In the genomic region with DNA sequence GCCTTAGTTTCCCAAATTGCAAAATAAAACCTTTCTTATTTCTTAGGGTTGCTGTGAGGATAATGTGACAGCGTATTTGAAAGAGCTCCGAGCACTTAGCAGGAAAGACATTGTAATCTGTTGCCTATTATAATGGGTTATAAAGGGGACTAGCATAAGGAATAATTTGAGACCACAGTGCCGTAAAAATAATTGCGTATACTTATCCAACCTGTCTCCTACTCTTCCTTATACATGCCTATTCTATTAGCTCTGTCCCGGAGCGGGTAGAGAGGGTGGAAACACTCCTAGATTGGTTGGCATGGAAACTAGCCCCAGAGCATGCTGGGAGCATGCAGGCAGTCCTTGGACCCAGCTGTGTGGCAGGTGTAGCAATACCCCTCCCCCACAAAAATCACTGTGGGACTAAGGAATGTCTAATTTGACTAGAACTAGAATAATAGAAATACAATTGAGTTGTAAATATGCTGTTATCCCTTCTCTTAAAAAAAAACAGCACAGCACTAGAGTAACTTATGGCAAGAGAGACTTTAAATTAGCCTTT, we compare ENCODE assay signal across 1 cellular context.
TF ChIP-seq lines count a peak whose summit lies in the region.

No MANE protein-coding gene starts in this region.

TF ChIP-seq in HepG2, 621 proteins besides CTCF, POLR2A, EP300 and RAD21 (continued from another document):
- 0 out of 2 replicates have a peak, but pooled peaks have one; percentile 35 for TF ChIP-seq ZNF143 (CRISPR knock-in tag; IDR thresholded peaks at IDR 0.05)
- TF ChIP-seq ARNT2 (CRISPR knock-in tag; IDR thresholded peaks at IDR 0.05; ENCODE audit: low read depth), result no peak
- TF ChIP-seq PAX8 (CRISPR knock-in tag; IDR thresholded peaks at IDR 0.05; ENCODE audit: borderline replicate concordance), result no peak
- TF ChIP-seq ZNF775 (CRISPR knock-in tag; IDR thresholded peaks at IDR 0.05; ENCODE audit: borderline replicate concordance), result no peak
- no peak for TF ChIP-seq ZC3H4 (CRISPR knock-in tag; IDR thresholded peaks at IDR 0.05; ENCODE audit: borderline replicate concordance)
- no peak for TF ChIP-seq CENPT (CRISPR knock-in tag; IDR thresholded peaks at IDR 0.05; ENCODE audit: low read depth)
TF ChIP-seq in HepG2: peak in this region for 2.
